19 cellular contexts compared by ENCODE assay signal in the genomic region with DNA sequence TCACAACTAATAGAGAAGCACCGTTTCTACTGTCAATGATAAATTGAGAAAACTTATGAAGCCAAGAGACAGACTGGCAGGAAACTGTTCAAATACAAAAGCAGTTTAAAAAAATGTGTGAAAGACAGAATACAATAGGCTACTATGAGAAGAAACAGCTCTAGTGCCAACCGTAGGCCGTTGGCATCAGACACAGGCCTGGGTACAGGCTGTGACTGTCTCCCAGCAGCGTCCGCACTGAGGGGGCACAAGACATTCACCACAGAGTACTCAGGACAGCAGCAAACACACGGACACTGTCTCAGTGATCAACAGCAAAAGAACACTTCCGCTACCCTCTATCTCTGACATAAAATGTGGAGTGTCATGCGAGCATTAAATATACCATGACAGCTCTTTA. TPM values are rescaled to one million over a fixed set of nuclear protein-coding genes. Genes with fewer than 3 reads are reported as not detected.
DNase-seq lines count a peak whose midpoint lies in the region; ATAC-seq and TF ChIP-seq lines count a peak whose summit lies in the region.
"Had no signal": no experiment of that assay in that cellular context is flagged by ENCODE, and none has a peak within 500 bp of the region (broad histone marks: within the 10 kb centered on the region; RNA-seq: fewer than 3 reads in every experiment).

No MANE protein-coding gene starts in this region.

- no peaks in the 10 kb centered on the region for H3K9me3 ChIP-seq in gastrocnemius medialis

- peaks cover 0 to 79% of the 10 kb centered on the region in 2 donors for H3K36me3 ChIP-seq in gastrocnemius medialis

- ATAC-seq in sciatic nerve (peak; percentile 82), gastrocnemius medialis (no peak), GM19452 (IDR thresholded peaks at IDR 0.05; ENCODE audit: unreplicated experiment) (no peak)
- ATAC-seq: CD8-positive, alpha-beta T cell; GM23338; HCT116 had no signal

- intact Hi-C loops in sciatic nerve (cut with DNase I) = no loop called here
- intact Hi-C loops in gastrocnemius medialis (cut with DNase I; ENCODE audit: low total_unique reads) = no loop called here

- no peaks in the 10 kb centered on the region for H3K27me3 ChIP-seq in gastrocnemius medialis

- H3K4me3 ChIP-seq in gastrocnemius medialis = no peak overlapping the region
- H3K4me3 ChIP-seq: GM23338 had no signal

- TF ChIP-seq POLR2A in gastrocnemius medialis (IDR thresholded peaks at IDR 0.05) = no peak

- H3K4me1 ChIP-seq in gastrocnemius medialis = no peaks in the 10 kb centered on the region

- in situ Hi-C loops in gastrocnemius medialis (cut with MboI; ENCODE audit: low sequenced_read_pairs in 4 of 4) = loop anchor here in 1 of 4 donors (25.0 kb wide), 1 partner anchor 209 kb away; a partner anchor contains a TSS

- H3K27ac ChIP-seq in cingulate gyrus (ENCODE audit: low read depth, low read length) = peak overlapping the region; percentile 93
- no peak overlapping the region for H3K27ac ChIP-seq in gastrocnemius medialis

- DNase-seq in Ammon's horn (ENCODE audit: low spot score) = peak; percentile 95
- peak; percentile 95 for DNase-seq in medulla oblongata (ENCODE audit: extremely low spot score)
- DNase-seq in sciatic nerve (ENCODE audit: low spot score) = no peak
- DNase-seq in activated CD4-positive, alpha-beta T cell treated with anti-CD3 and anti-CD28 coated beads, Interleukin-2, amount 50 U/mL, for 4 hours = no peak
- DNase-seq in NCI-H2081 (lab: John Stamatoyannopoulos, UW) = no peak
- DNase-seq in gastrocnemius medialis = no peak
- DNase-seq: 8988T; CD8-positive, alpha-beta T cell; DMS79 treated with DMSO at 0.1 percent for 48 hours; MV-4-11; NCI-H1417; NCI-H187 treated with DMSO at 0.1 percent for 48 hours; NCI-H2171; NCI-H446 treated with DMSO at 0.1 percent for 48 hours; RPMI8226 had no signal

- TF ChIP-seq CTCF in gastrocnemius medialis (IDR thresholded peaks at IDR 0.05 in 4 of 5, conservative IDR thresholded peaks at IDR 0.05 in 1 of 5) = no peak

RNA-seq across cellular contexts. Expression of a gene that starts 7.8 kb away (rescaled TPM):
- total RNA-seq in sciatic nerve (46.6 TPM), gastrocnemius medialis (100 to 1,000 TPM; 102 to 200 (median 134) TPM)

RNA-seq across cellular contexts. Expression of a gene that starts 22.0 kb away (rescaled TPM):
- total RNA-seq in sciatic nerve = 11.1 TPM
- total RNA-seq in gastrocnemius medialis = 10 to 100 TPM in 2 of 4 donors, 1 to 10 TPM in 2; 5.9 to 10.9 (median 9.2) TPM

RNA-seq across cellular contexts. Expression of a gene that starts 26.8 kb away (rescaled TPM):
- total RNA-seq in sciatic nerve (32.5 TPM), gastrocnemius medialis (10 to 100 TPM; 45.3 to 66.7 (median 53.7) TPM)

RNA-seq across cellular contexts. Expression of a gene that starts 27.3 kb away (rescaled TPM):
- 55.8 TPM for total RNA-seq in sciatic nerve
- total RNA-seq in gastrocnemius medialis = 100 to 1,000 TPM; 140 to 197 (median 166) TPM

RNA-seq across cellular contexts. Expression of a gene that starts 39.2 kb away (rescaled TPM):
- total RNA-seq in sciatic nerve (55.1 TPM), gastrocnemius medialis (10 to 100 TPM; 26.5 to 33.9 (median 31.7) TPM)

Comparison
In these comparisons a context has a peak if more than half of its experiments do, and no peak if none do; other contexts are left out.
1. DNase-seq: peak in Ammon's horn (single experiment) and medulla oblongata (single experiment); none in sciatic nerve (single experiment), activated CD4-positive, alpha-beta T cell treated with anti-CD3 and anti-CD28 coated beads, Interleukin-2, amount 50 U/mL, for 4 hours (0 of 2), NCI-H2081 (0 of 2) and gastrocnemius medialis (0 of 2).